In genomic region chr15:63208824-63209223, GRCh38 we compare ENCODE assay signal across 1 cellular context.
TF ChIP-seq lines count a peak whose summit lies in the region.

No MANE protein-coding gene starts in this region.

TF ChIP-seq in K562, 482 proteins besides CTCF, POLR2A, EP300 and RAD21:
- TF ChIP-seq ZNF384 (IDR thresholded peaks at IDR 0.05; ENCODE audit: low read depth, low read length) (peak; percentile 70), ASH1L (IDR thresholded peaks at IDR 0.05; ENCODE audit: borderline replicate concordance, low read depth, partially characterized antibody) (peak; percentile 14)
